ENCODE assay signal across 15 cellular contexts in genomic region chr18:49212819-49213218, GRCh38.
DNase-seq lines count a peak whose midpoint lies in the region.
"Had no signal": no experiment of that assay in that cellular context is flagged by ENCODE, and none has a peak within 500 bp of the region (broad histone marks: within the 10 kb centered on the region; RNA-seq: fewer than 3 reads in every experiment).

No MANE protein-coding gene starts in this region.

- H3K4me2 ChIP-seq in skeletal muscle satellite cell (ENCODE audit: low read length) = no peak overlapping the region

- H3K9me3 ChIP-seq in adipocyte (ENCODE audit: control insufficient read depth, low read length) = no peaks in the 10 kb centered on the region
- H3K9me3 ChIP-seq in skeletal muscle satellite cell (replicated peaks; ENCODE audit: low read length) = no peaks in the 10 kb centered on the region

- no peaks in the 10 kb centered on the region for H3K27me3 ChIP-seq in adipocyte (replicated peaks; ENCODE audit: control insufficient read depth, insufficient read depth, low read length)
- no peaks in the 10 kb centered on the region for H3K27me3 ChIP-seq in skeletal muscle satellite cell (ENCODE audit: control insufficient read depth, insufficient read depth, low read length)

- H3K9ac ChIP-seq in adipocyte (ENCODE audit: low read length) (peak overlapping the region; percentile 67), skeletal muscle satellite cell (ENCODE audit: low read depth, low read length) (peak overlapping the region; percentile 4)

- DNase-seq in EL (peak; percentile 16), adipocyte (ENCODE audit: low read depth) (peak; percentile 94), fibroblast of peridontal ligament (ENCODE audit: extremely low read depth) (peak; percentile 95), NCI-H1436 (lab: John Stamatoyannopoulos, UW) (no peak), iPS-NIHi7 (ENCODE audit: extremely low spot score) (no peak), mucosa of gallbladder (ENCODE audit: low spot score) (no peak)
- DNase-seq: activated B cell treated with CpG ODN at 0.5 μM for 24 hours; amniotic stem cell; CD8-positive, alpha-beta T cell; GOT3; left ventricle myocardium superior; nephron progenitor cell; stimulated activated CD4-positive, alpha-beta T cell treated with anti-CD3 and anti-CD28 coated beads, Interleukin-2, amount 100 ng/mL, for 24 hours; T-helper 1 cell had no signal

- H3K4me1 ChIP-seq in adipocyte (ENCODE audit: control insufficient read depth, insufficient read depth, low read length) (peaks cover 30% of the 10 kb centered on the region), skeletal muscle satellite cell (ENCODE audit: control insufficient read depth, insufficient read depth, low read length) (peaks cover 18% of the 10 kb centered on the region)

- peak overlapping the region; percentile 29 for H3K4me3 ChIP-seq in adipocyte (ENCODE audit: low read length)
- H3K4me3 ChIP-seq in skeletal muscle satellite cell (ENCODE audit: low read length) = no peak overlapping the region

- H3K36me3 ChIP-seq in adipocyte (ENCODE audit: control insufficient read depth, insufficient read depth, low read length, severe bottlenecking) = no peaks in the 10 kb centered on the region
- H3K36me3 ChIP-seq in skeletal muscle satellite cell (ENCODE audit: insufficient read depth, low read length) = no peaks in the 10 kb centered on the region

Comparison
In these comparisons a context has a peak if more than half of its experiments do, and no peak if none do; other contexts are left out.
1. DNase-seq: peak in EL (single experiment), adipocyte (single experiment) and fibroblast of peridontal ligament (single experiment); none in NCI-H1436 (single experiment), iPS-NIHi7 (single experiment) and mucosa of gallbladder (single experiment).